ENCODE assay signal across 6 cellular contexts in genomic region chr22:37906364-37907008, GRCh38. TPM values are rescaled to one million over a fixed set of nuclear protein-coding genes. Genes with fewer than 3 reads are reported as not detected.
DNase-seq lines count a peak whose midpoint lies in the region; ATAC-seq and TF ChIP-seq lines count a peak whose summit lies in the region.

No MANE protein-coding gene starts in this region.

- in situ Hi-C loops in transverse colon (cut with MboI; ENCODE audit: low pct_ligation_motif_present in 1 of 4, low pct_unique_long_range_greater_than_20kb in 1 of 4, low sequenced_read_pairs in 3 of 4), result no loop called here

- H3K4me3 ChIP-seq in iPS-11a (ENCODE audit: low read depth, low read length) (peak overlapping the region; percentile 67), transverse colon (peak overlapping the region; percentile 67 to 93 (median 81))

- TF ChIP-seq CTCF in transverse colon (IDR thresholded peaks at IDR 0.05), result no peak

- 2% methylated on average over 14 of the region's 75 CpGs; no CpG with 5 or more reads in 1 of the 2 donors for WGBS in transverse colon (ENCODE audit: low coverage in 1 of 2), 2 donors

- H3K27ac ChIP-seq in transverse colon, result peak overlapping the region; percentile 83 to 93 (median 88)

- H3K27me3 ChIP-seq in transverse colon, result no peaks in the 10 kb centered on the region

- peak; percentile 26 for DNase-seq in CD1c-positive myeloid dendritic cell (ENCODE audit: extremely low spot score)
- peak; percentile 76 for DNase-seq in activated CD8-positive, alpha-beta memory T cell treated with anti-CD3 and anti-CD28 coated beads for 24 hours
- DNase-seq in transverse colon, result peak; percentile 51
- DNase-seq in foreskin melanocyte, result no peak

- no peak for TF ChIP-seq EP300 in transverse colon (IDR thresholded peaks at IDR 0.05; ENCODE audit: low read depth)

- H3K9me3 ChIP-seq in transverse colon, result no peaks in the 10 kb centered on the region

- no peak for TF ChIP-seq POLR2A in transverse colon (IDR thresholded peaks at IDR 0.05)

- intact Hi-C loops in transverse colon (cut with DNase I; ENCODE audit: low total_unique reads), result loop anchor here (2.0 kb wide), 1 partner anchor 26 kb away; no protein-coding TSS in a partner anchor

- H3K36me3 ChIP-seq in transverse colon, result no peaks in the 10 kb centered on the region

- peak; percentile 30 for ATAC-seq in HG02588 (IDR thresholded peaks at IDR 0.05; ENCODE audit: unreplicated experiment)

- H3K4me1 ChIP-seq in transverse colon, result peaks cover 9 to 44% (median 22%) of the 10 kb centered on the region in 4 donors

RNA-seq across cellular contexts. Expression of gene MICALL1, which starts 0.4 kb away (rescaled TPM):
- 10 to 100 TPM; 26.8 to 87.2 (median 37.3) TPM for total RNA-seq in transverse colon

RNA-seq across cellular contexts. Expression of gene C22orf23, which starts 46.9 kb away (rescaled TPM):
- total RNA-seq in transverse colon, result not detected

RNA-seq across cellular contexts. Expression of gene POLR2F, which starts 47.0 kb away (rescaled TPM):
- total RNA-seq in transverse colon, result 10 to 100 TPM in 3 of 4 donors, 1 to 10 TPM in 1; 7.6 to 65.5 (median 32.6) TPM

RNA-seq across cellular contexts. Expression of gene EIF3L, which starts 57.3 kb away (rescaled TPM):
- total RNA-seq in transverse colon, result 100 to 1,000 TPM in 3 of 4 donors, 10 to 100 TPM in 1; 89.4 to 292 (median 217) TPM
